ENCODE assay signal across 7 cellular contexts in genomic region chr11:29333993-29334780, GRCh38.
DNase-seq lines count a peak whose midpoint lies in the region; ATAC-seq and TF ChIP-seq lines count a peak whose summit lies in the region.

No MANE protein-coding gene starts in this region.

- no peak overlapping the region for H3K4me3 Mint-ChIP-seq in activated T-cell treated with anti-CD3 and anti-CD28 coated beads, Interleukin-2, amount 50 U/mL, for 72 hours
- H3K4me3 Mint-ChIP-seq in T-helper 2 cell treated with Interferon-gamma antibody and Interleukin-4, amounts not matched to agents 5 μg/mL and 100 μg/mL, for 36 hours, result no peak overlapping the region

- no peak overlapping the region for H3K27ac Mint-ChIP-seq in activated T-cell treated with anti-CD3 and anti-CD28 coated beads, Interleukin-2, amount 50 U/mL, for 72 hours
- H3K27ac Mint-ChIP-seq in T-helper 2 cell treated with Interferon-gamma antibody and Interleukin-4, amounts not matched to agents 5 μg/mL and 100 μg/mL, for 36 hours, result no peak overlapping the region

- ATAC-seq in GM21526 (IDR thresholded peaks at IDR 0.05; ENCODE audit: low FRiP score, unreplicated experiment) (peak; percentile 89), HG03565 (IDR thresholded peaks at IDR 0.05; ENCODE audit: unreplicated experiment) (peak; percentile 95)
- ATAC-seq in activated T-cell treated with anti-CD3 and anti-CD28 coated beads, Interleukin-2, amount 50 U/mL, for 72 hours (replicated peaks in 1 of 2), result no peak

- peak; percentile 39; the same call in 1 of the 3 replicates for TF ChIP-seq CTCF in GM12872 (IDR thresholded peaks at IDR 0.05; ENCODE audit: insufficient read depth, low read depth, low read length)

- DNase-seq in RKO (ENCODE audit: low spot score), result peak; percentile 59
- DNase-seq in foreskin melanocyte, result peak; percentile 81
- no peak for DNase-seq in activated T-cell treated with anti-CD3 and anti-CD28 coated beads, Interleukin-2, amount 50 U/mL, for 72 hours
- no peak for DNase-seq in T-helper 2 cell treated with Interferon-gamma antibody and Interleukin-4, amounts not matched to agents 5 μg/mL and 100 μg/mL, for 36 hours (ENCODE audit: low spot score)

- H3K4me1 Mint-ChIP-seq in activated T-cell treated with anti-CD3 and anti-CD28 coated beads, Interleukin-2, amount 50 U/mL, for 72 hours (ENCODE audit: low read depth), result no peaks in the 10 kb centered on the region
- H3K4me1 Mint-ChIP-seq in T-helper 2 cell treated with Interferon-gamma antibody and Interleukin-4, amounts not matched to agents 5 μg/mL and 100 μg/mL, for 36 hours (ENCODE audit: low read depth), result no peaks in the 10 kb centered on the region

- H3K9me3 Mint-ChIP-seq in activated T-cell treated with anti-CD3 and anti-CD28 coated beads, Interleukin-2, amount 50 U/mL, for 72 hours, result peaks cover 3 to 9% of the 10 kb centered on the region in 2 donors
- H3K9me3 Mint-ChIP-seq in T-helper 2 cell treated with Interferon-gamma antibody and Interleukin-4, amounts not matched to agents 5 μg/mL and 100 μg/mL, for 36 hours, result no peaks in the 10 kb centered on the region

- H3K27me3 Mint-ChIP-seq in activated T-cell treated with anti-CD3 and anti-CD28 coated beads, Interleukin-2, amount 50 U/mL, for 72 hours (ENCODE audit: low read depth), result no peaks in the 10 kb centered on the region
- no peaks in the 10 kb centered on the region for H3K27me3 Mint-ChIP-seq in T-helper 2 cell treated with Interferon-gamma antibody and Interleukin-4, amounts not matched to agents 5 μg/mL and 100 μg/mL, for 36 hours (ENCODE audit: low read depth)

- H3K36me3 Mint-ChIP-seq in activated T-cell treated with anti-CD3 and anti-CD28 coated beads, Interleukin-2, amount 50 U/mL, for 72 hours (ENCODE audit: insufficient read depth in 2 of 2), result peaks cover 0 to 2% of the 10 kb centered on the region in 2 donors
- H3K36me3 Mint-ChIP-seq in T-helper 2 cell treated with Interferon-gamma antibody and Interleukin-4, amounts not matched to agents 5 μg/mL and 100 μg/mL, for 36 hours (ENCODE audit: low read depth), result no peaks in the 10 kb centered on the region

Comparison
In these comparisons a context has a peak if more than half of its experiments do, and no peak if none do; other contexts are left out.
1. ATAC-seq: peak in GM21526 (single experiment) and HG03565 (single experiment); none in activated T-cell treated with anti-CD3 and anti-CD28 coated beads, Interleukin-2, amount 50 U/mL, for 72 hours (0 of 2).
2. DNase-seq: peak in RKO (single experiment) and foreskin melanocyte (single experiment); none in activated T-cell treated with anti-CD3 and anti-CD28 coated beads, Interleukin-2, amount 50 U/mL, for 72 hours (0 of 2) and T-helper 2 cell treated with Interferon-gamma antibody and Interleukin-4, amounts not matched to agents 5 μg/mL and 100 μg/mL, for 36 hours (single experiment).